8 cellular contexts compared by ENCODE assay signal in genomic region chr11:45848654-45849081, GRCh38. TPM values are rescaled to one million over a fixed set of nuclear protein-coding genes. Genes with fewer than 3 reads are reported as not detected.
DNase-seq lines count a peak whose midpoint lies in the region; ATAC-seq and TF ChIP-seq lines count a peak whose summit lies in the region.

No MANE protein-coding gene starts in this region.

- no peak for ATAC-seq in activated CD4-positive, alpha-beta T cell treated with anti-CD3 and anti-CD28 coated beads for 36 hours
- ATAC-seq in left lobe of liver (peak; percentile 33), GM21515 (IDR thresholded peaks at IDR 0.05; ENCODE audit: unreplicated experiment) (no peak)

- no peak for TF ChIP-seq CTCF in suprapubic skin (IDR thresholded peaks at IDR 0.05)

- POLR2A ChIA-PET in activated CD4-positive, alpha-beta T cell treated with anti-CD3 and anti-CD28 coated beads for 36 hours (lab: Charles Lee) = no interaction called here

- H3K27me3 ChIP-seq in suprapubic skin = no peaks in the 10 kb centered on the region

- H3K27ac Mint-ChIP-seq in activated CD4-positive, alpha-beta T cell treated with anti-CD3 and anti-CD28 coated beads for 36 hours = no peak overlapping the region
- no peak overlapping the region for H3K27ac Mint-ChIP-seq in activated naive CD8-positive, alpha-beta T cell treated with anti-CD3 and anti-CD28 coated beads for 36 hours

- H3K27ac ChIP-seq in suprapubic skin = peak overlapping the region; percentile 99

- H3K9me3 Mint-ChIP-seq in activated CD4-positive, alpha-beta T cell treated with anti-CD3 and anti-CD28 coated beads for 36 hours (ENCODE audit: low read depth) = no peaks in the 10 kb centered on the region
- no peaks in the 10 kb centered on the region for H3K9me3 Mint-ChIP-seq in activated naive CD8-positive, alpha-beta T cell treated with anti-CD3 and anti-CD28 coated beads for 36 hours

- no peak for TF ChIP-seq EP300 in suprapubic skin (IDR thresholded peaks at IDR 0.05)

- no peak for DNase-seq in activated CD4-positive, alpha-beta T cell treated with anti-CD3 and anti-CD28 coated beads for 36 hours
- DNase-seq in activated CD4-positive, alpha-beta T cell treated with anti-CD3 and anti-CD28 coated beads, Interleukin-2, amount 50 U/mL, for 1 hour = no peak
- DNase-seq in activated naive CD8-positive, alpha-beta T cell treated with anti-CD3 and anti-CD28 coated beads for 36 hours = no peak
- DNase-seq in left lobe of liver (ENCODE audit: low spot score) = peak; percentile 70
- DNase-seq in suprapubic skin (ENCODE audit: low spot score in 2 of 2) = no peak
- DNase-seq in Kasumi-1 (lab: John Stamatoyannopoulos, UW) = no peak
- no peak for DNase-seq in NCI-H345 treated with DMSO at 0.1 percent for 48 hours (lab: John Stamatoyannopoulos, UW; ENCODE audit: unreplicated experiment)

- no peaks in the 10 kb centered on the region for H3K36me3 ChIP-seq in suprapubic skin

- 35% methylated on average over 8 of the region's 8 CpGs for WGBS in suprapubic skin

- intact Hi-C loops in activated CD4-positive, alpha-beta T cell treated with anti-CD3 and anti-CD28 coated beads for 36 hours (cut with DNase I, micrococcal nuclease) = loop anchor here (5.0 kb wide), 3 partner anchors 49 to 1794 kb away; partner anchors contain the start of genes CKAP5 (in 1 of the 2) and MTCH2 (in 1 of the 2)

- H3K9me3 ChIP-seq in suprapubic skin = no peaks in the 10 kb centered on the region

- H3K4me1 ChIP-seq in suprapubic skin = peaks cover 70% of the 10 kb centered on the region

- H3K4me3 ChIP-seq in suprapubic skin = peak overlapping the region; percentile 93

- no peak for TF ChIP-seq POLR2A in suprapubic skin (IDR thresholded peaks at IDR 0.05)

- CTCF ChIA-PET in activated CD4-positive, alpha-beta T cell treated with anti-CD3 and anti-CD28 coated beads for 36 hours (lab: Charles Lee) = no interaction called here

- H3K36me3 Mint-ChIP-seq in activated CD4-positive, alpha-beta T cell treated with anti-CD3 and anti-CD28 coated beads for 36 hours (ENCODE audit: low read depth) = no peaks in the 10 kb centered on the region
- H3K36me3 Mint-ChIP-seq in activated naive CD8-positive, alpha-beta T cell treated with anti-CD3 and anti-CD28 coated beads for 36 hours = peaks cover 2% of the 10 kb centered on the region

- H3K27me3 Mint-ChIP-seq in activated CD4-positive, alpha-beta T cell treated with anti-CD3 and anti-CD28 coated beads for 36 hours = no peaks in the 10 kb centered on the region
- H3K27me3 Mint-ChIP-seq in activated naive CD8-positive, alpha-beta T cell treated with anti-CD3 and anti-CD28 coated beads for 36 hours = no peaks in the 10 kb centered on the region

- H3K4me1 Mint-ChIP-seq in activated CD4-positive, alpha-beta T cell treated with anti-CD3 and anti-CD28 coated beads for 36 hours = peaks cover 48% of the 10 kb centered on the region
- peaks cover 39% of the 10 kb centered on the region for H3K4me1 Mint-ChIP-seq in activated naive CD8-positive, alpha-beta T cell treated with anti-CD3 and anti-CD28 coated beads for 36 hours

- peak overlapping the region; percentile 74 for H3K4me3 Mint-ChIP-seq in activated CD4-positive, alpha-beta T cell treated with anti-CD3 and anti-CD28 coated beads for 36 hours
- H3K4me3 Mint-ChIP-seq in activated naive CD8-positive, alpha-beta T cell treated with anti-CD3 and anti-CD28 coated beads for 36 hours = peak overlapping the region; percentile 88

RNA-seq across cellular contexts. Expression of gene CRY2, which starts 1.4 kb away (rescaled TPM):
- total RNA-seq in activated CD4-positive, alpha-beta T cell treated with anti-CD3 and anti-CD28 coated beads for 36 hours = 10 to 100 TPM; 13.1 to 14.1 TPM
- 10 to 100 TPM; 10.6 to 14.7 TPM for total RNA-seq in activated naive CD8-positive, alpha-beta T cell treated with anti-CD3 and anti-CD28 coated beads for 36 hours
- total RNA-seq in left lobe of liver = 52.9 TPM
- total RNA-seq in suprapubic skin = 100 to 1,000 TPM in 1 of 4 donors, 10 to 100 TPM in 3; 86.1 to 141 (median 93.4) TPM

RNA-seq across cellular contexts. Expression of gene MAPK8IP1, which starts 36.8 kb away (rescaled TPM):
- total RNA-seq in activated CD4-positive, alpha-beta T cell treated with anti-CD3 and anti-CD28 coated beads for 36 hours = under 1 TPM; 0.37 to 0.39 TPM
- under 1 TPM; 0.54 to 0.56 TPM for total RNA-seq in activated naive CD8-positive, alpha-beta T cell treated with anti-CD3 and anti-CD28 coated beads for 36 hours
- 8.0 TPM for total RNA-seq in left lobe of liver
- total RNA-seq in suprapubic skin = 1 to 10 TPM; 3.6 to 8.0 (median 4.5) TPM

RNA-seq across cellular contexts. Expression of gene SLC35C1, which starts 43.7 kb away (rescaled TPM):
- 1 to 10 TPM; 9.6 to 9.8 TPM for total RNA-seq in activated CD4-positive, alpha-beta T cell treated with anti-CD3 and anti-CD28 coated beads for 36 hours
- total RNA-seq in activated naive CD8-positive, alpha-beta T cell treated with anti-CD3 and anti-CD28 coated beads for 36 hours = 10 to 100 TPM; 12.1 to 12.6 TPM
- total RNA-seq in left lobe of liver = 13.2 TPM
- total RNA-seq in suprapubic skin = 10 to 100 TPM in 1 of 4 donors, 1 to 10 TPM in 3; 6.7 to 10.1 (median 8.8) TPM

RNA-seq across cellular contexts. Expression of gene FREY1, which starts 58.4 kb away (rescaled TPM):
- 1 to 10 TPM; 1.0 to 1.5 TPM for total RNA-seq in activated CD4-positive, alpha-beta T cell treated with anti-CD3 and anti-CD28 coated beads for 36 hours
- under 1 TPM; 0.60 to 0.80 TPM for total RNA-seq in activated naive CD8-positive, alpha-beta T cell treated with anti-CD3 and anti-CD28 coated beads for 36 hours
- total RNA-seq in left lobe of liver = 0.68 TPM
- 1 to 10 TPM in 3 of 4 donors, not detected in 1; 1.7 to 3.7 (median 1.7) TPM for total RNA-seq in suprapubic skin
